26 cellular contexts compared by ENCODE assay signal in the genomic region with DNA sequence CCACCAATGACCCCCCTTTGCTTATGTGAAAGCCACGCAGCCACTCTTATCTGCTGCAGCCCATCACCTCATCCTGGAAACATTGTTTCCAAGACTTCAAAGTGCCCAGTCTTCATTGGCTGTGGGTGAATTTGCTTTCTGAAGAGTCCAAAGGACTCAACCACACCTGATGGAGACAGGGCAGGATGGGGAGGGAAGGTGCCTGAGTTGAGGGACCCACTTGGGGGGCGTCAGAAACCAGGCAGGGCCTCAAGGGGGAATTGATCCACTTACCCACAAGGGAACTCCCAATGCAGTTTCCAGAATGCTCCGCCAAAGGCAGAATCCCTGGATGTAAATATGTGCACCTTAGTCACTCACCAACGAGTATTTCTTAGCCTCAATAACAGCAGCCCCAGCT.
"Had no signal": no experiment of that assay in that cellular context is flagged by ENCODE, and none has a peak within 500 bp of the region (broad histone marks: within the 10 kb centered on the region; RNA-seq: fewer than 3 reads in every experiment).

No MANE protein-coding gene starts in this region.

- DNase-seq: activated B cell treated with CpG ODN at 0.5 μM for 24 hours; activated CD4-positive, alpha-beta memory T cell treated with anti-CD3 and anti-CD28 coated beads for 36 hours; activated CD4-positive, alpha-beta T cell treated with anti-CD3 and anti-CD28 coated beads for 48 hours; activated CD4-positive, alpha-beta T cell treated with anti-CD3 and anti-CD28 coated beads, Interleukin-2, amount 50 U/mL, for 1 hour; activated CD8-positive, alpha-beta T cell treated with anti-CD3 and anti-CD28 coated beads, Interleukin-2, amount 10 ng/mL, durations not matched to agents 7 days and 5 days; activated gamma-delta T cell; activated naive CD4-positive, alpha-beta T cell; activated naive CD4-positive, alpha-beta T cell treated with anti-CD3 and anti-CD28 coated beads, Interleukin-2, amount 10 ng/mL, durations not matched to agents 7 days and 5 days; activated naive CD8-positive, alpha-beta T cell treated with anti-CD3 and anti-CD28 coated beads, Interleukin-2, amount 10 ng/mL, durations not matched to agents 7 days and 5 days; activated T-cell treated with anti-CD3 and anti-CD28 coated beads for 4 hours; activated T-cell treated with anti-CD3 and anti-CD28 coated beads, Interleukin-2, amount 50 U/mL, for 24 hours; activated T-cell treated with anti-CD3 and anti-CD28 coated beads, Interleukin-2, amount 50 U/mL, for 72 hours; anterior cingulate cortex; brain microvascular endothelial cell; cortex of kidney; dermis blood vessel endothelial cell; effector CD8-positive, alpha-beta T cell; foreskin fibroblast; T-helper 1 cell; T-helper 17 cell; T1000; WERI-Rb-1 had no signal

- ATAC-seq: activated CD4-positive, CD25-positive, alpha-beta regulatory T cell treated with anti-CD3 and anti-CD28 coated beads, Interleukin-2, amount 50 U/mL, for 24 hours; activated CD8-positive, alpha-beta T cell treated with anti-CD3 and anti-CD28 coated beads, Interleukin-2, amount 10 ng/mL, durations not matched to agents 7 days and 5 days; activated naive CD4-positive, alpha-beta T cell treated with anti-CD3 and anti-CD28 coated beads, Interleukin-2, amount 50 U/mL, for 72 hours; activated T-cell treated with anti-CD3 and anti-CD28 coated beads, Interleukin-2, amount 50 U/mL, for 72 hours; esophagus mucosa; T-helper 17 cell had no signal

- H3K4me1 Mint-ChIP-seq: activated B cell treated with CpG ODN at 0.5 μM for 24 hours; activated naive CD4-positive, alpha-beta T cell treated with anti-CD3 and anti-CD28 coated beads, Interleukin-2, amount 10 ng/mL, durations not matched to agents 7 days and 5 days; activated naive CD8-positive, alpha-beta T cell treated with anti-CD3 and anti-CD28 coated beads, Interleukin-2, amount 10 ng/mL, durations not matched to agents 7 days and 5 days; T-helper 17 cell had no signal

- H3K4me3 Mint-ChIP-seq: activated B cell treated with CpG ODN at 0.5 μM for 24 hours; activated CD4-positive, alpha-beta memory T cell treated with anti-CD3 and anti-CD28 coated beads for 36 hours; activated CD8-positive, alpha-beta T cell treated with anti-CD3 and anti-CD28 coated beads, Interleukin-2, amount 10 ng/mL, durations not matched to agents 7 days and 5 days; activated naive CD4-positive, alpha-beta T cell treated with anti-CD3 and anti-CD28 coated beads, Interleukin-2, amount 10 ng/mL, durations not matched to agents 7 days and 5 days; activated naive CD8-positive, alpha-beta T cell treated with anti-CD3 and anti-CD28 coated beads, Interleukin-2, amount 10 ng/mL, durations not matched to agents 7 days and 5 days; activated T-cell treated with anti-CD3 and anti-CD28 coated beads, Interleukin-2, amount 50 U/mL, for 24 hours; activated T-cell treated with anti-CD3 and anti-CD28 coated beads, Interleukin-2, amount 50 U/mL, for 72 hours; T-helper 17 cell; T-helper 2 cell treated with Interferon-gamma antibody and Interleukin-4, amounts not matched to agents 5 μg/mL and 100 μg/mL, for 36 hours had no signal

- H3K27ac Mint-ChIP-seq: activated B cell treated with CpG ODN at 0.5 μM for 24 hours; activated CD4-positive, alpha-beta memory T cell treated with anti-CD3 and anti-CD28 coated beads for 36 hours; activated CD8-positive, alpha-beta T cell treated with anti-CD3 and anti-CD28 coated beads, Interleukin-2, amount 10 ng/mL, durations not matched to agents 7 days and 5 days; activated naive CD4-positive, alpha-beta T cell treated with anti-CD3 and anti-CD28 coated beads, Interleukin-2, amount 10 ng/mL, durations not matched to agents 7 days and 5 days; activated naive CD8-positive, alpha-beta T cell treated with anti-CD3 and anti-CD28 coated beads, Interleukin-2, amount 10 ng/mL, durations not matched to agents 7 days and 5 days; activated T-cell treated with anti-CD3 and anti-CD28 coated beads, Interleukin-2, amount 50 U/mL, for 24 hours; activated T-cell treated with anti-CD3 and anti-CD28 coated beads, Interleukin-2, amount 50 U/mL, for 72 hours; T-helper 17 cell; T-helper 2 cell treated with Interferon-gamma antibody and Interleukin-4, amounts not matched to agents 5 μg/mL and 100 μg/mL, for 36 hours had no signal

- H3K36me3 Mint-ChIP-seq: activated CD4-positive, alpha-beta memory T cell treated with anti-CD3 and anti-CD28 coated beads for 36 hours; activated naive CD4-positive, alpha-beta T cell treated with anti-CD3 and anti-CD28 coated beads, Interleukin-2, amount 10 ng/mL, durations not matched to agents 7 days and 5 days; activated naive CD4-positive, alpha-beta T cell treated with anti-CD3 and anti-CD28 coated beads, Interleukin-2, amount 50 U/mL, for 72 hours; activated naive CD8-positive, alpha-beta T cell treated with anti-CD3 and anti-CD28 coated beads, Interleukin-2, amount 10 ng/mL, durations not matched to agents 7 days and 5 days had no signal

- H3K27ac ChIP-seq: brain microvascular endothelial cell, WERI-Rb-1 had no signal

- H3K9me3 Mint-ChIP-seq: activated B cell treated with CpG ODN at 0.5 μM for 24 hours; activated CD4-positive, alpha-beta memory T cell treated with anti-CD3 and anti-CD28 coated beads for 36 hours; activated naive CD4-positive, alpha-beta T cell treated with anti-CD3 and anti-CD28 coated beads, Interleukin-2, amount 10 ng/mL, durations not matched to agents 7 days and 5 days; activated naive CD8-positive, alpha-beta T cell treated with anti-CD3 and anti-CD28 coated beads, Interleukin-2, amount 10 ng/mL, durations not matched to agents 7 days and 5 days; activated T-cell treated with anti-CD3 and anti-CD28 coated beads, Interleukin-2, amount 50 U/mL, for 24 hours; T-helper 2 cell treated with Interferon-gamma antibody and Interleukin-4, amounts not matched to agents 5 μg/mL and 100 μg/mL, for 36 hours had no signal
